In the genomic region with DNA sequence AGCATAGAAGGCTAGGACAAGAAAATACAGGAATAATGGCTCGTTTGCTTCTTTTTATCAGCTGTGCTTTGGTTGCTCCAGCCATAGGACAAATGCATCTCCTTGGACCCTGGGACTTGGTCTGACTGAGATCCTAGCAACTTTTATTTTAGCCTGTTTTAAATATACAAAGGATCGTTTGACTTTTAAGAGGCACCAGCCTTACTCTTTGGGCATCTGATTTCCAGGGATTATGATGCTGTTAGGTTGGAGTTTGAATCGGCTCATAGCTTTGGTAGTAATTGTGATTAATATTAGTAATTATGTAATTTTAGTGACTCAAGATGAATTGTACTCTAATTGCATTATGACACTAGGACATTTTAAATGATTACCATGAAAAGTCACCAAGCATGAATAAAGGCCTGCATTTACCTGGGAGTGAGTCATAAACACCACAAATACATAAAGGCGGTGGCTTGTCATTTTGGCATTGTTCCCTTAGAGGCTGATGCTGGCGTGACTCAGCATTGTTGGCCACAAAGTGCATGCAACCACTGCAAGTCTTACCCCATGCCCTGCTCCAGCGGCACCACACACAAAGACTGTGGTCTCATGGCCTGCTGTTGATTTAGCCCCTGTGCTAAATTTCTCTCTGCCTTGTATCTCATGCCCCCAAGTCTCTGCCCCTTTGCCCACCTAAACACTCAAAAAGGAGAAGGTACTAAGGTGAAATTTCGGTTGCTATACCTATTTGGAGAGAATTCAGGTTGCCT, we compare ENCODE assay signal across 1 cellular context.
TF ChIP-seq lines count a peak whose summit lies in the region.

No MANE protein-coding gene starts in this region.

TF ChIP-seq in H1, 55 proteins besides CTCF, POLR2A, EP300 and RAD21 (continued from another document):
- TF ChIP-seq BCL11A (IDR thresholded peaks at IDR 0.05; ENCODE audit: low read depth in 2 of 2, low read length in 2 of 2) (no peak), JUND (IDR thresholded peaks at IDR 0.05; ENCODE audit: low read length) (no peak), CBX5 (IDR thresholded peaks at IDR 0.05; ENCODE audit: low read depth, low read length) (no peak), KDM5A (IDR thresholded peaks at IDR 0.05; ENCODE audit: low read length) (no peak), SRF (IDR thresholded peaks at IDR 0.05; ENCODE audit: low read depth, low read length) (no peak)
- TF ChIP-seq, protein P1, sequence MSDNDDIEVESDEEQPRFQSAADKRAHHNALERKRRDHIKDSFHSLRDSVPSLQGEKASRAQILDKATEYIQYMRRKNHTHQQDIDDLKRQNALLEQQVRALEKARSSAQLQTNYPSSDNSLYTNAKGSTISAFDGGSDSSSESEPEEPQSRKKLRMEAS (IDR thresholded peaks at IDR 0.05) = no peak
